In genomic region chr3:172622156-172622555, GRCh38 we compare ENCODE assay signal across 1 cellular context.
TF ChIP-seq lines count a peak whose summit lies in the region.

No MANE protein-coding gene starts in this region.

TF ChIP-seq in IMR-90, 13 proteins besides CTCF, POLR2A, EP300 and RAD21 (continued from another document):
- no peak for TF ChIP-seq ELK1 (IDR thresholded peaks at IDR 0.05; ENCODE audit: borderline replicate concordance, low read depth, low read length)
